In the genomic region with DNA sequence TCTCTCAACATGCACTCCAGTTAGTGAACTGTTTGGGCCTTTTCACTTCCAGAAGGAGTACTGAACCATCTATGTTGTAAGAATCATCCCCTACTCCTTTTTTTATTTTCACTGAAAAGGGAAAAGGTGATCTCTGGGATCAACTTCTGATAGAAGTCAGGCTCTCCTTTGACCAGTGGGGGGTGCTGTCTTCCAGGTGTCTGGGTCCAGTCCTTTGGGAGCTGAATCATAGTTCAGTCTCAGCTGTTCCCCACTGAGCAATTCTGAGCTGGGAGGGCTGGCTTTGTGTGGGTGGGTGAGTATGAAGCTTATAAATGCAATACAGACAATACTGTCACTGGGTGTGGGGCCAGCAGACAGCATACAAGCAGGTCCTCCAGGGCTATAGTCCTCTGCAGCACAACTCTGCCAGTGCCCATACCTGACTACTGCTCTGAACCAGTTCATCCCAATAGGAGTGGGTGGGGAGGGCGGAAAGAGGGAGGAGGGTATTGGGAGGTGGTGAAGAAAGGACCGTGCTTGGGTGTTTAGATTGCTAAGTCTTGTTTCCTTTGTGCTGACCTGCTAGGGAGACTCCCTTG, we compare ENCODE assay signal across 8 cellular contexts.
A peak's percentile ranks its signal among the peaks of the same experiment; 100 is the strongest.
DNase-seq lines count a peak whose midpoint lies in the region; ATAC-seq and TF ChIP-seq lines count a peak whose summit lies in the region.

No MANE protein-coding gene starts in this region.

- CTCF ChIA-PET in HEK293 (lab: Yijun Ruan, JAX) (interaction anchor here (0.6 to 2.3 kb wide), 28 partner anchors 12 to 1220 kb away, joined by 3 to 32 read pairs (median 3); a partner anchor contains a TSS), RWPE1 (lab: Yijun Ruan, JAX) (interaction anchor here (0.6 to 1.4 kb wide), 9 partner anchors 8 to 197 kb away, joined by 3 to 12 read pairs (median 4); a partner anchor contains a TSS)

- no peak for ATAC-seq in GM18498 (IDR thresholded peaks at IDR 0.05; ENCODE audit: unreplicated experiment)

- no peaks in the 10 kb centered on the region for H3K36me3 ChIP-seq in HEK293 (ENCODE audit: control insufficient read depth in 2 of 2, insufficient read depth in 1 of 2, low read length in 2 of 2)

- POLR2A ChIA-PET in HEK293 (lab: Yijun Ruan, JAX) (interaction anchor here (0.6 to 1.0 kb wide), 2 partner anchors 13 to 14 kb away, joined by 3 to 4 read pairs; a partner anchor contains a TSS), RWPE1 (lab: Yijun Ruan, JAX; ENCODE audit: low non-redundant PET) (interaction anchor here (0.8 kb wide), 1 partner anchor 13 kb away, joined by 3 read pairs; no protein-coding TSS in a partner anchor)

- H3K27ac ChIP-seq in HEK293 (ENCODE audit: extremely low read depth, low read depth, low read length) (no peak overlapping the region), RWPE1 (no peak overlapping the region)

- TF ChIP-seq CTCF in HEK293 (tag by site-specific recombination; IDR thresholded peaks at IDR 0.05), result no peak; the same call in 1 of the 2 replicates
- no peak; the same call in 1 of the 2 replicates for TF ChIP-seq CTCF in RWPE1 (conservative IDR thresholded peaks at IDR 0.05; ENCODE audit: low read depth)

- no peak overlapping the region for H3K4me3 ChIP-seq in HEK293 (ENCODE audit: low read depth, low read length)

- DNase-seq in CD1c-positive myeloid dendritic cell (ENCODE audit: extremely low spot score) (peak; percentile 74), RWPE1 (ENCODE audit: low spot score) (peak; percentile 89), anterior cingulate cortex (lab: John Stamatoyannopoulos, UW) (peak in 47 of 58 donors; percentile 10 to 76 (median 43)), inferior parietal cortex (ENCODE audit: extremely low spot score) (peak; percentile 75), NCI-H510A treated with DMSO at 0.1 percent for 48 hours (lab: John Stamatoyannopoulos, UW) (no peak)
- DNase-seq in stimulated activated CD4-positive, alpha-beta T cell treated with anti-CD3 and anti-CD28 coated beads, Interleukin-4, amount 100 ng/mL, for 4 hours, result peak; percentile 51 to 75

- H3K4me1 ChIP-seq in HEK293 (ENCODE audit: control insufficient read depth, insufficient read depth, low read length), result no peaks in the 10 kb centered on the region

- no peaks in the 10 kb centered on the region for H3K9me3 ChIP-seq in HEK293 (ENCODE audit: control insufficient read depth, insufficient read depth, low read depth, low read length)

TF ChIP-seq in HEK293, 187 proteins besides CTCF, POLR2A, EP300 and RAD21:
- TF ChIP-seq ZNF239 (tag by site-specific recombination; IDR thresholded peaks at IDR 0.05) (no peak), GLIS1 (tag by site-specific recombination; IDR thresholded peaks at IDR 0.05) (0 out of 2 replicates have a peak, but pooled peaks have one; percentile 20), KLF1 (tag by site-specific recombination; IDR thresholded peaks at IDR 0.05) (peak; percentile 64), ZFP41 (tag by site-specific recombination; IDR thresholded peaks at IDR 0.05; ENCODE audit: borderline replicate concordance) (no peak), ZBTB17 (tag by site-specific recombination; IDR thresholded peaks at IDR 0.05) (peak; percentile 59), ZEB2 (tag by site-specific recombination; IDR thresholded peaks at IDR 0.05) (peak; percentile 50; the same call in 1 of the 2 replicates), ZFHX2 (tag by site-specific recombination; conservative IDR thresholded peaks at IDR 0.05) (peak; percentile 89), ZNF2 (tag by site-specific recombination; IDR thresholded peaks at IDR 0.05) (0 out of 2 replicates have a peak, but pooled peaks have one; percentile 34), PRDM1 (tag by site-specific recombination; IDR thresholded peaks at IDR 0.05) (peak; percentile 70), ZNF660 (tag by site-specific recombination; IDR thresholded peaks at IDR 0.05) (0 out of 2 replicates have a peak, but pooled peaks have one; percentile 45), ZNF776 (tag by site-specific recombination; IDR thresholded peaks at IDR 0.05; ENCODE audit: borderline replicate concordance) (no peak), EGR2 (tag by site-specific recombination; IDR thresholded peaks at IDR 0.05; ENCODE audit: low read depth) (peak; percentile 84), ZNF600 (tag by site-specific recombination; IDR thresholded peaks at IDR 0.05) (0 out of 2 replicates have a peak, but pooled peaks have one; percentile 40), KLF8 (tag by site-specific recombination; IDR thresholded peaks at IDR 0.05) (no peak), ZNF274 (IDR thresholded peaks at IDR 0.05; ENCODE audit: low read length) (no peak), ZNF274 (tag by site-specific recombination; IDR thresholded peaks at IDR 0.05; ENCODE audit: borderline replicate concordance) (no peak), ZNF654 (tag by site-specific recombination; IDR thresholded peaks at IDR 0.05; ENCODE audit: low read depth) (peak; percentile 89)
- TF ChIP-seq, protein P1, sequence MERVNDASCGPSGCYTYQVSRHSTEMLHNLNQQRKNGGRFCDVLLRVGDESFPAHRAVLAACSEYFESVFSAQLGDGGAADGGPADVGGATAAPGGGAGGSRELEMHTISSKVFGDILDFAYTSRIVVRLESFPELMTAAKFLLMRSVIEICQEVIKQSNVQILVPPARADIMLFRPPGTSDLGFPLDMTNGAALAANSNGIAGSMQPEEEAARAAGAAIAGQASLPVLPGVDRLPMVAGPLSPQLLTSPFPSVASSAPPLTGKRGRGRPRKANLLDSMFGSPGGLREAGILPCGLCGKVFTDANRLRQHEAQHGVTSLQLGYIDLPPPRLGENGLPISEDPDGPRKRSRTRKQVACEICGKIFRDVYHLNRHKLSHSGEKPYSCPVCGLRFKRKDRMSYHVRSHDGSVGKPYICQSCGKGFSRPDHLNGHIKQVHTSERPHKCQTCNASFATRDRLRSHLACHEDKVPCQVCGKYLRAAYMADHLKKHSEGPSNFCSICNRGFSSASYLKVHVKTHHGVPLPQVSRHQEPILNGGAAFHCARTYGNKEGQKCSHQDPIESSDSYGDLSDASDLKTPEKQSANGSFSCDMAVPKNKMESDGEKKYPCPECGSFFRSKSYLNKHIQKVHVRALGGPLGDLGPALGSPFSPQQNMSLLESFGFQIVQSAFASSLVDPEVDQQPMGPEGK (tag by site-specific recombination; IDR thresholded peaks at IDR 0.05), result 0 out of 2 replicates have a peak, but pooled peaks have one; percentile 32
- TF ChIP-seq, protein P2, sequence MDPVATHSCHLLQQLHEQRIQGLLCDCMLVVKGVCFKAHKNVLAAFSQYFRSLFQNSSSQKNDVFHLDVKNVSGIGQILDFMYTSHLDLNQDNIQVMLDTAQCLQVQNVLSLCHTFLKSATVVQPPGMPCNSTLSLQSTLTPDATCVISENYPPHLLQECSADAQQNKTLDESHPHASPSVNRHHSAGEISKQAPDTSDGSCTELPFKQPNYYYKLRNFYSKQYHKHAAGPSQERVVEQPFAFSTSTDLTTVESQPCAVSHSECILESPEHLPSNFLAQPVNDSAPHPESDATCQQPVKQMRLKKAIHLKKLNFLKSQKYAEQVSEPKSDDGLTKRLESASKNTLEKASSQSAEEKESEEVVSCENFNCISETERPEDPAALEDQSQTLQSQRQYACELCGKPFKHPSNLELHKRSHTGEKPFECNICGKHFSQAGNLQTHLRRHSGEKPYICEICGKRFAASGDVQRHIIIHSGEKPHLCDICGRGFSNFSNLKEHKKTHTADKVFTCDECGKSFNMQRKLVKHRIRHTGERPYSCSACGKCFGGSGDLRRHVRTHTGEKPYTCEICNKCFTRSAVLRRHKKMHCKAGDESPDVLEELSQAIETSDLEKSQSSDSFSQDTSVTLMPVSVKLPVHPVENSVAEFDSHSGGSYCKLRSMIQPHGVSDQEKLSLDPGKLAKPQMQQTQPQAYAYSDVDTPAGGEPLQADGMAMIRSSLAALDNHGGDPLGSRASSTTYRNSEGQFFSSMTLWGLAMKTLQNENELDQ (tag by site-specific recombination; IDR thresholded peaks at IDR 0.05; ENCODE audit: low read depth), result no peak
- TF ChIP-seq, protein P3, sequence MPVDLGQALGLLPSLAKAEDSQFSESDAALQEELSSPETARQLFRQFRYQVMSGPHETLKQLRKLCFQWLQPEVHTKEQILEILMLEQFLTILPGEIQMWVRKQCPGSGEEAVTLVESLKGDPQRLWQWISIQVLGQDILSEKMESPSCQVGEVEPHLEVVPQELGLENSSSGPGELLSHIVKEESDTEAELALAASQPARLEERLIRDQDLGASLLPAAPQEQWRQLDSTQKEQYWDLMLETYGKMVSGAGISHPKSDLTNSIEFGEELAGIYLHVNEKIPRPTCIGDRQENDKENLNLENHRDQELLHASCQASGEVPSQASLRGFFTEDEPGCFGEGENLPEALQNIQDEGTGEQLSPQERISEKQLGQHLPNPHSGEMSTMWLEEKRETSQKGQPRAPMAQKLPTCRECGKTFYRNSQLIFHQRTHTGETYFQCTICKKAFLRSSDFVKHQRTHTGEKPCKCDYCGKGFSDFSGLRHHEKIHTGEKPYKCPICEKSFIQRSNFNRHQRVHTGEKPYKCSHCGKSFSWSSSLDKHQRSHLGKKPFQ (tag by site-specific recombination; IDR thresholded peaks at IDR 0.05), result no peak
- TF ChIP-seq, protein P4, sequence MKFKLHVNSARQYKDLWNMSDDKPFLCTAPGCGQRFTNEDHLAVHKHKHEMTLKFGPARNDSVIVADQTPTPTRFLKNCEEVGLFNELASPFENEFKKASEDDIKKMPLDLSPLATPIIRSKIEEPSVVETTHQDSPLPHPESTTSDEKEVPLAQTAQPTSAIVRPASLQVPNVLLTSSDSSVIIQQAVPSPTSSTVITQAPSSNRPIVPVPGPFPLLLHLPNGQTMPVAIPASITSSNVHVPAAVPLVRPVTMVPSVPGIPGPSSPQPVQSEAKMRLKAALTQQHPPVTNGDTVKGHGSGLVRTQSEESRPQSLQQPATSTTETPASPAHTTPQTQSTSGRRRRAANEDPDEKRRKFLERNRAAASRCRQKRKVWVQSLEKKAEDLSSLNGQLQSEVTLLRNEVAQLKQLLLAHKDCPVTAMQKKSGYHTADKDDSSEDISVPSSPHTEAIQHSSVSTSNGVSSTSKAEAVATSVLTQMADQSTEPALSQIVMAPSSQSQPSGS (tag by site-specific recombination; IDR thresholded peaks at IDR 0.05; ENCODE audit: low read depth), result no peak
